ENCODE assay signal across 1 cellular context in genomic region chr2:210558708-210559107, GRCh38.
TF ChIP-seq lines count a peak whose summit lies in the region.

No MANE protein-coding gene starts in this region.

TF ChIP-seq in K562, 482 proteins besides CTCF, POLR2A, EP300 and RAD21 (continued from another document):
- no peak for TF ChIP-seq ZBTB33 (CRISPR knock-in tag; IDR thresholded peaks at IDR 0.05)
- no peak for TF ChIP-seq ZFX (CRISPR knock-in tag; IDR thresholded peaks at IDR 0.05)
- TF ChIP-seq SMARCA5 (IDR thresholded peaks at IDR 0.05), result no peak
- no peak for TF ChIP-seq UBTF (IDR thresholded peaks at IDR 0.05; ENCODE audit: borderline replicate concordance in 1 of 2, low read depth in 2 of 2, low read length in 2 of 2)
- no peak for TF ChIP-seq CEBPG (CRISPR knock-in tag; IDR thresholded peaks at IDR 0.05)
- TF ChIP-seq CEBPG (tag; conservative IDR thresholded peaks at IDR 0.05 in 1 of 2, IDR thresholded peaks at IDR 0.05 in 1 of 2), result 0 out of 4 replicates have a peak, but pooled peaks of 1 of the 2 experiments have one; percentile 14
- TF ChIP-seq LEF1 (IDR thresholded peaks at IDR 0.05), result no peak
- peak; percentile 44 for TF ChIP-seq MEIS2 (IDR thresholded peaks at IDR 0.05; ENCODE audit: partially characterized antibody)
- no peak for TF ChIP-seq THRA (IDR thresholded peaks at IDR 0.05)
